ENCODE assay signal across 16 cellular contexts in genomic region chr11:13000116-13000515, GRCh38. TPM values are rescaled to one million over a fixed set of nuclear protein-coding genes. Genes with fewer than 3 reads are reported as not detected.
DNase-seq lines count a peak whose midpoint lies in the region; ATAC-seq and TF ChIP-seq lines count a peak whose summit lies in the region.
"Had no signal": no experiment of that assay in that cellular context is flagged by ENCODE, and none has a peak within 500 bp of the region (broad histone marks: within the 10 kb centered on the region; RNA-seq: fewer than 3 reads in every experiment).

No MANE protein-coding gene starts in this region.

- peak overlapping the region; percentile 41 for H3K27ac ChIP-seq in SJCRH30
- no peak overlapping the region for H3K27ac ChIP-seq in esophagus muscularis mucosa (replicated peaks in 1 of 4)

- H3K27me3 ChIP-seq in SJCRH30 (no peaks in the 10 kb centered on the region), esophagus muscularis mucosa (peaks cover 0 to 15% (median 0%) of the 10 kb centered on the region in 4 donors)

- no peaks in the 10 kb centered on the region for H3K36me3 ChIP-seq in SJCRH30
- H3K36me3 ChIP-seq in esophagus muscularis mucosa = no peaks in the 10 kb centered on the region

- no peak for TF ChIP-seq CTCF in esophagus muscularis mucosa (IDR thresholded peaks at IDR 0.05)

- ATAC-seq in GM18907 (IDR thresholded peaks at IDR 0.05; ENCODE audit: unreplicated experiment) (peak; percentile 7), T-helper 17 cell (no peak)
- ATAC-seq: GM23338, HCT116 had no signal

- intact Hi-C loops in esophagus muscularis mucosa (cut with DNase I) = no loop called here

- H3K4me1 ChIP-seq in SJCRH30 (peaks cover 19% of the 10 kb centered on the region), esophagus muscularis mucosa (no peaks in the 10 kb centered on the region)

- no peaks in the 10 kb centered on the region for H3K4me1 Mint-ChIP-seq in T-helper 17 cell
- H3K4me1 Mint-ChIP-seq: CD4-positive, alpha-beta memory T cell had no signal

- 83% methylated on average over 3 of the region's 3 CpGs for WGBS in esophagus muscularis mucosa

- H3K9me3 ChIP-seq in SJCRH30 (replicated peaks) (no peaks in the 10 kb centered on the region), esophagus muscularis mucosa (no peaks in the 10 kb centered on the region), T-helper 17 cell (ENCODE audit: control insufficient read depth, low read length, poor library complexity, severe bottlenecking) (no peaks in the 10 kb centered on the region)

- no peak overlapping the region for H3K4me3 ChIP-seq in SJCRH30
- H3K4me3 ChIP-seq in esophagus muscularis mucosa = no peak overlapping the region
- H3K4me3 ChIP-seq: GM23338 had no signal

- no peaks in the 10 kb centered on the region for H3K36me3 Mint-ChIP-seq in T-helper 17 cell (ENCODE audit: low read depth)
- H3K36me3 Mint-ChIP-seq: CD4-positive, alpha-beta memory T cell had no signal

- peaks cover 57% of the 10 kb centered on the region for H3K27me3 Mint-ChIP-seq in T-helper 17 cell

- TF ChIP-seq EP300 in esophagus muscularis mucosa (IDR thresholded peaks at IDR 0.05) = no peak

- H3K27ac Mint-ChIP-seq in T-helper 17 cell = no peak overlapping the region
- H3K27ac Mint-ChIP-seq: CD4-positive, alpha-beta memory T cell; GM23338; H9 had no signal

- no peak for TF ChIP-seq POLR2A in esophagus muscularis mucosa (IDR thresholded peaks at IDR 0.05; ENCODE audit: low read depth)

- DNase-seq in SJCRH30 (no peak), esophagus muscularis mucosa (ENCODE audit: extremely low spot score) (peak; percentile 57), T-helper 17 cell (no peak), NCI-H1417 (lab: John Stamatoyannopoulos, UW) (no peak)
- no peak for DNase-seq in stimulated activated CD4-positive, alpha-beta T cell treated with anti-CD3 and anti-CD28 coated beads, Interleukin-12 subunit alpha, Interleukin-12 subunit beta, amount 100 ng/mL, for 4 hours
- DNase-seq: Calu3; CD4-positive, alpha-beta memory T cell; DMS79 treated with DMSO at 0.1 percent for 48 hours; GF-D8; H9 had no signal

- no peak overlapping the region for H3K4me3 Mint-ChIP-seq in T-helper 17 cell
- H3K4me3 Mint-ChIP-seq: CD4-positive, alpha-beta memory T cell; GM23338; H9 had no signal

RNA-seq across cellular contexts. Expression of gene RASSF10, which starts 9.0 kb away (rescaled TPM):
- 0.25 and 0.36 TPM in 2 replicates for total RNA-seq in SJCRH30 (2014; rRNA removed; shearing (Covaris generic))
- total RNA-seq in esophagus muscularis mucosa (under 1 TPM in 3 of 4 donors, not detected in 1; 0.17 to 0.57 (median 0.19) TPM), T-helper 17 cell (not detected)
- total RNA-seq: A172; CD4-positive, alpha-beta memory T cell; G401; H4 had no signal
